ENCODE assay signal across 25 cellular contexts in the genomic region with DNA sequence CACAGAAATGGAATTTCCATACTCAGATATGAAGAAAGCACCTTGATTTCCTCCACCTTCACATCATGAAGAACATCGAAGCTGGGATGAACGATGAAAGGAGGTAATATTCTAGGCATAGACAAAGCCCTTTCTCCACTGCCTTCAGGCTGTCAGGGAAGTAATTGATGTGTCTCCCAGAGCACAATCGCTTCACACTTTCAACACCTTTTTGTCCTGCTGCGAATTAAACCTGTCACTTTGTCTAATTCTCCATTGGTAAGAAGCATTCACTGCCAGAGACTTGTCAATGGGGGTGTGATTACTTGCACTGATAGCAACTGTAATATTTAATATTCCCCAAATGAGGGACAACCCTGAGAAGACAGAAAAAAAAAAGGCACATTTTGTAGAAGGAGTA.
A peak's percentile ranks its signal among the peaks of the same experiment; 100 is the strongest.
DNase-seq lines count a peak whose midpoint lies in the region; ATAC-seq and TF ChIP-seq lines count a peak whose summit lies in the region.
"Had no signal": no experiment of that assay in that cellular context is flagged by ENCODE, and none has a peak within 500 bp of the region (broad histone marks: within the 10 kb centered on the region; RNA-seq: fewer than 3 reads in every experiment).

No MANE protein-coding gene starts in this region.

- WGBS in stomach, 5 donors, result 75 to 88% (median 87%) methylated on average over 4 of the region's 4 CpGs

- no peak overlapping the region for H3K4me3 ChIP-seq in CD8-positive, alpha-beta memory T cell (ENCODE audit: low read length)
- H3K4me3 ChIP-seq in neural cell (ENCODE audit: low read length), result peak overlapping the region; percentile 39
- no peak overlapping the region for H3K4me3 ChIP-seq in stomach
- H3K4me3 ChIP-seq: A549, lower lobe of right lung, mucosa of descending colon, SK-N-MC, upper lobe of left lung had no signal

- TF ChIP-seq CTCF in neural cell (IDR thresholded peaks at IDR 0.05; ENCODE audit: poor library complexity, severe bottlenecking) (no peak), stomach (IDR thresholded peaks at IDR 0.05) (no peak)

- no peaks in the 10 kb centered on the region for H3K27me3 ChIP-seq in CD8-positive, alpha-beta memory T cell (ENCODE audit: insufficient read depth, low read length, poor library complexity, severe bottlenecking)
- no peaks in the 10 kb centered on the region for H3K27me3 ChIP-seq in neural cell (ENCODE audit: insufficient read depth, low read depth, low read length)
- no peaks in the 10 kb centered on the region for H3K27me3 ChIP-seq in stomach
- H3K27me3 ChIP-seq: upper lobe of left lung had no signal

- ATAC-seq in activated naive CD4-positive, alpha-beta T cell treated with anti-CD3 and anti-CD28 coated beads, Interleukin-2, amount 50 U/mL, for 72 hours, result no peak
- no peak for ATAC-seq in GM21576 (IDR thresholded peaks at IDR 0.05; ENCODE audit: unreplicated experiment)
- ATAC-seq: A549, lower lobe of right lung, mucosa of descending colon, sciatic nerve had no signal

- H3K4me1 ChIP-seq in CD8-positive, alpha-beta memory T cell (ENCODE audit: insufficient read depth, low read length), result peaks cover 94% of the 10 kb centered on the region
- no peaks in the 10 kb centered on the region for H3K4me1 ChIP-seq in stomach
- H3K4me1 ChIP-seq: A549, Caco-2 had no signal

- H3F3A ChIP-seq in neural cell (ENCODE audit: insufficient read depth, low read length, poor library complexity, severe bottlenecking), result no peaks in the 10 kb centered on the region

- H3K9me2 ChIP-seq in neural cell (ENCODE audit: insufficient read depth, low read length), result no peaks in the 10 kb centered on the region

- H3K4me3 Mint-ChIP-seq in activated CD4-positive, alpha-beta T cell treated with anti-CD3 and anti-CD28 coated beads, Interleukin-2, amount 10 ng/mL, durations not matched to agents 7 days and 5 days, result no peak overlapping the region
- peak overlapping the region in 6 of 7 donors; percentile 5 to 55 (median 42) for H3K4me3 Mint-ChIP-seq in CD8-positive, alpha-beta memory T cell
- H3K4me3 Mint-ChIP-seq: activated B cell treated with CpG ODN at 0.5 μM for 24 hours had no signal

- H3K27ac ChIP-seq in CD8-positive, alpha-beta memory T cell (ENCODE audit: low read depth, low read length), result no peak overlapping the region
- H3K27ac ChIP-seq in neural cell (ENCODE audit: low read length) (peak overlapping the region; percentile 70), stomach (no peak overlapping the region)
- H3K27ac ChIP-seq: A549, lower lobe of right lung, SK-N-MC had no signal

- CTCF ChIA-PET in activated CD4-positive, alpha-beta T cell treated with anti-CD3 and anti-CD28 coated beads, Interleukin-2, amount 10 ng/mL, durations not matched to agents 7 days and 5 days (lab: Charles Lee), result interaction anchor here (1.3 to 13.5 kb wide), 2 partner anchors 13 to 37 kb away, joined by 6 to 132 read pairs; no protein-coding TSS in a partner anchor
- CTCF ChIA-PET in CD8-positive, alpha-beta memory T cell (lab: Charles Lee), result interaction anchor here (1.3 kb wide), 1 partner anchor 22 kb away, joined by 3 read pairs; no protein-coding TSS in a partner anchor

- no peak overlapping the region for H3K9ac ChIP-seq in neural cell (ENCODE audit: low read length)

- intact Hi-C loops in stomach (cut with DNase I; ENCODE audit: low total_unique reads), result no loop called here

- H3K4me1 Mint-ChIP-seq in activated CD4-positive, alpha-beta T cell treated with anti-CD3 and anti-CD28 coated beads, Interleukin-2, amount 10 ng/mL, durations not matched to agents 7 days and 5 days, result peaks cover 92% of the 10 kb centered on the region
- peaks cover 88 to 95% (median 94%) of the 10 kb centered on the region in 3 donors for H3K4me1 Mint-ChIP-seq in CD8-positive, alpha-beta memory T cell

- no peak for DNase-seq in activated CD4-positive, alpha-beta T cell treated with anti-CD3 and anti-CD28 coated beads, Interleukin-2, amount 10 ng/mL, durations not matched to agents 7 days and 5 days
- DNase-seq in activated CD4-positive, alpha-beta T cell treated with anti-CD3 and anti-CD28 coated beads, Interleukin-2, amount 50 U/mL, for 4 hours, result no peak
- DNase-seq in CD8-positive, alpha-beta memory T cell, result no peak
- DNase-seq in activated naive CD4-positive, alpha-beta T cell treated with anti-CD3 and anti-CD28 coated beads, Interleukin-2, amount 50 U/mL, for 72 hours (ENCODE audit: low spot score in 2 of 2), result no peak
- DNase-seq in stomach, result no peak
- no peak for DNase-seq in middle frontal gyrus (ENCODE audit: extremely low spot score, low spot score)
- DNase-seq: activated B cell treated with CpG ODN at 0.5 μM for 24 hours; activated gamma-delta T cell; Caco-2; central memory CD4-positive, alpha-beta T cell; DMS79 treated with DMSO at 0.1 percent for 48 hours; lower lobe of right lung; mucosa of descending colon; NCI-H1105; NCI-H2029 treated with DMSO at 0.1 percent for 48 hours; NCI-H345; NCI-H82; T1000 had no signal

- no peaks in the 10 kb centered on the region for H3K36me3 ChIP-seq in CD8-positive, alpha-beta memory T cell (ENCODE audit: insufficient read depth, low read length)
- H3K36me3 ChIP-seq in neural cell (ENCODE audit: insufficient read depth, low read length) (no peaks in the 10 kb centered on the region), stomach (no peaks in the 10 kb centered on the region)
- H3K36me3 ChIP-seq: lower lobe of right lung, upper lobe of left lung had no signal

- H3K27ac Mint-ChIP-seq in activated CD4-positive, alpha-beta T cell treated with anti-CD3 and anti-CD28 coated beads, Interleukin-2, amount 10 ng/mL, durations not matched to agents 7 days and 5 days, result peak overlapping the region; percentile 98
- H3K27ac Mint-ChIP-seq in CD8-positive, alpha-beta memory T cell, result peak overlapping the region; percentile 92 to 99 (median 95)
- peak overlapping the region; percentile 56 to 91 for H3K27ac Mint-ChIP-seq in activated naive CD4-positive, alpha-beta T cell treated with anti-CD3 and anti-CD28 coated beads, Interleukin-2, amount 50 U/mL, for 72 hours
- H3K27ac Mint-ChIP-seq: activated B cell treated with CpG ODN at 0.5 μM for 24 hours, progenitor cell of endocrine pancreas had no signal

- H2AFZ ChIP-seq in neural cell (ENCODE audit: low read depth, low read length), result no peak overlapping the region

- H4K20me1 ChIP-seq in neural cell (ENCODE audit: insufficient read depth), result no peaks in the 10 kb centered on the region

- H3K79me2 ChIP-seq in neural cell (replicated peaks; ENCODE audit: insufficient read depth, low read length), result no peaks in the 10 kb centered on the region

- H3K27me3 Mint-ChIP-seq in activated CD4-positive, alpha-beta T cell treated with anti-CD3 and anti-CD28 coated beads, Interleukin-2, amount 10 ng/mL, durations not matched to agents 7 days and 5 days, result no peaks in the 10 kb centered on the region
- no peaks in the 10 kb centered on the region for H3K27me3 Mint-ChIP-seq in CD8-positive, alpha-beta memory T cell
- H3K27me3 Mint-ChIP-seq: activated B cell treated with CpG ODN at 0.5 μM for 24 hours had no signal

- TF ChIP-seq RAD21 in neural cell (conservative IDR thresholded peaks at IDR 0.05), result no peak

- POLR2A ChIA-PET in activated CD4-positive, alpha-beta T cell treated with anti-CD3 and anti-CD28 coated beads, Interleukin-2, amount 10 ng/mL, durations not matched to agents 7 days and 5 days (lab: Charles Lee), result interaction anchor here (0.7 to 1.0 kb wide), 2 partner anchors 33 to 37 kb away, joined by 3 read pairs; no protein-coding TSS in a partner anchor
- POLR2A ChIA-PET in CD8-positive, alpha-beta memory T cell (lab: Charles Lee), result no interaction called here

- no peak for TF ChIP-seq POLR2A in stomach (IDR thresholded peaks at IDR 0.05)

- no peaks in the 10 kb centered on the region for H3K9me3 Mint-ChIP-seq in activated CD4-positive, alpha-beta T cell treated with anti-CD3 and anti-CD28 coated beads, Interleukin-2, amount 10 ng/mL, durations not matched to agents 7 days and 5 days
- H3K9me3 Mint-ChIP-seq in CD8-positive, alpha-beta memory T cell, result no peaks in the 10 kb centered on the region
- peaks cover 0 to 8% of the 10 kb centered on the region in 2 donors for H3K9me3 Mint-ChIP-seq in activated naive CD4-positive, alpha-beta T cell treated with anti-CD3 and anti-CD28 coated beads, Interleukin-2, amount 50 U/mL, for 72 hours
- H3K9me3 Mint-ChIP-seq: activated B cell treated with CpG ODN at 0.5 μM for 24 hours had no signal

- TF ChIP-seq EP300 in neural cell (conservative IDR thresholded peaks at IDR 0.05; ENCODE audit: poor library complexity, severe bottlenecking) (peak; percentile 92), stomach (IDR thresholded peaks at IDR 0.05) (no peak)

- no peak overlapping the region for H3K4me2 ChIP-seq in neural cell (ENCODE audit: low read length)
- H3K4me2 ChIP-seq: A549 had no signal

- peaks cover 8% of the 10 kb centered on the region for H3K36me3 Mint-ChIP-seq in activated CD4-positive, alpha-beta T cell treated with anti-CD3 and anti-CD28 coated beads, Interleukin-2, amount 10 ng/mL, durations not matched to agents 7 days and 5 days (ENCODE audit: low read depth)
- H3K36me3 Mint-ChIP-seq in CD8-positive, alpha-beta memory T cell, result no peaks in the 10 kb centered on the region
- peaks cover 0 to 16% of the 10 kb centered on the region in 2 donors for H3K36me3 Mint-ChIP-seq in activated naive CD4-positive, alpha-beta T cell treated with anti-CD3 and anti-CD28 coated beads, Interleukin-2, amount 50 U/mL, for 72 hours

- no peaks in the 10 kb centered on the region for H3K9me3 ChIP-seq in CD8-positive, alpha-beta memory T cell (ENCODE audit: low read length)
- no peaks in the 10 kb centered on the region for H3K9me3 ChIP-seq in neural cell (ENCODE audit: low read length)
- H3K9me3 ChIP-seq in stomach, result no peaks in the 10 kb centered on the region
- H3K9me3 ChIP-seq: A549, lower lobe of right lung, mucosa of descending colon, upper lobe of left lung had no signal

TF ChIP-seq in neural cell, 6 proteins besides CTCF, POLR2A, EP300 and RAD21 (continues in another document):
- TF ChIP-seq POLR2AphosphoS5 (IDR thresholded peaks at IDR 0.05) (peak; percentile 66), EZH2 (IDR thresholded peaks at IDR 0.05; ENCODE audit: borderline replicate concordance, insufficient read depth, low read length, poor library complexity, severe bottlenecking) (no peak)
